In the genomic region with DNA sequence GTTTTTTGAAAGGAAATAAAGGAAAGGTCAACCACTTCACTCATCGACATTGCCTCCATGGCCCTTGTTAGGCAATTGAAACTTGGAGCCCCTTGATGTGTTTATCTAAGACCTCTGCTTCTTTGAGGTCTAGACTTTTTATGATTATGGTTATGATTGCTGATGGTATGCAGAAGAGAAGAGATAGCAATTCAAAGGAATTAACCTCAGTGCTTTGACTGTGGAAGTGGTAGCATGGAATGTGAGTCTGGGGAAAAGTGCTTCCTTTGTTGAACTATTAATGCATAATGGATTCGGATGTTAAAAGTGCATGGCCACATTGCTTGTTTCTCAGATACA, we compare ENCODE assay signal across 1 cellular context.
TF ChIP-seq lines count a peak whose summit lies in the region.

No MANE protein-coding gene starts in this region.

TF ChIP-seq in HepG2, 621 proteins besides CTCF, POLR2A, EP300 and RAD21 (continued from another document):
- TF ChIP-seq SNAPC4 (CRISPR knock-in tag; IDR thresholded peaks at IDR 0.05) (no peak), ZKSCAN5 (CRISPR knock-in tag; IDR thresholded peaks at IDR 0.05) (no peak), E2F1 (CRISPR knock-in tag; IDR thresholded peaks at IDR 0.05) (no peak), HES4 (CRISPR knock-in tag; IDR thresholded peaks at IDR 0.05; ENCODE audit: borderline replicate concordance) (no peak), MXI1 (IDR thresholded peaks at IDR 0.05; ENCODE audit: borderline replicate concordance, low read depth, low read length) (no peak)
- TF ChIP-seq, protein P1, sequence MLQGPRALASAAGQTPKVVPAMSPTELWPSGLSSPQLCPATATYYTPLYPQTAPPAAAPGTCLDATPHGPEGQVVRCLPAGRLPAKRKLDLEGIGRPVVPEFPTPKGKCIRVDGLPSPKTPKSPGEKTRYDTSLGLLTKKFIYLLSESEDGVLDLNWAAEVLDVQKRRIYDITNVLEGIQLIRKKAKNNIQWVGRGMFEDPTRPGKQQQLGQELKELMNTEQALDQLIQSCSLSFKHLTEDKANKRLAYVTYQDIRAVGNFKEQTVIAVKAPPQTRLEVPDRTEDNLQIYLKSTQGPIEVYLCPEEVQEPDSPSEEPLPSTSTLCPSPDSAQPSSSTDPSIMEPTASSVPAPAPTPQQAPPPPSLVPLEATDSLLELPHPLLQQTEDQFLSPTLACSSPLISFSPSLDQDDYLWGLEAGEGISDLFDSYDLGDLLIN (CRISPR knock-in tag; IDR thresholded peaks at IDR 0.05; ENCODE audit: borderline replicate concordance) = no peak
- TF ChIP-seq, protein P2, sequence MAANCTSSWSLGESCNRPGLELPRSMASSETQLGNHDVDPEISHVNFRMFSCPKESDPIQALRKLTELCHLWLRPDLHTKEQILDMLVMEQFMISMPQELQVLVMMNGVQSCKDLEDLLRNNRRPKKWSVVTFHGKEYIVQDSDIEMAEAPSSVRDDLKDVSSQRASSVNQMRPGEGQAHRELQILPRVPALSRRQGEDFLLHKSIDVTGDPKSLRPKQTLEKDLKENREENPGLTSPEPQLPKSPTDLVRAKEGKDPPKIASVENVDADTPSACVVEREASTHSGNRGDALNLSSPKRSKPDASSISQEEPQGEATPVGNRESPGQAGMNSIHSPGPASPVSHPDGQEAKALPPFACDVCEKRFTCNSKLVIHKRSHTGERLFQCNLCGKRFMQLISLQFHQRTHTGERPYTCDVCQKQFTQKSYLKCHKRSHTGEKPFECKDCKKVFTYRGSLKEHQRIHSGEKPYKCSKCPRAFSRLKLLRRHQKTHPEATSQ (CRISPR knock-in tag; IDR thresholded peaks at IDR 0.05; ENCODE audit: borderline replicate concordance) = no peak
